15 cellular contexts compared by ENCODE assay signal in genomic region chr16:89198417-89199240, GRCh38. TPM values are rescaled to one million over a fixed set of nuclear protein-coding genes. Genes with fewer than 3 reads are reported as not detected.
"Had no signal": no experiment of that assay in that cellular context is flagged by ENCODE, and none has a peak within 500 bp of the region (broad histone marks: within the 10 kb centered on the region; RNA-seq: fewer than 3 reads in every experiment).

No MANE protein-coding gene starts in this region.

- DNase-seq: activated B cell treated with CpG ODN at 0.5 μM for 24 hours; activated CD4-positive, alpha-beta T cell treated with anti-CD3 and anti-CD28 coated beads, Interleukin-2, amount 10 ng/mL, durations not matched to agents 7 days and 5 days; activated CD8-positive, alpha-beta memory T cell treated with anti-CD3 and anti-CD28 coated beads for 24 hours; activated naive CD4-positive, alpha-beta T cell treated with anti-CD3 and anti-CD28 coated beads, Interleukin-2, amount 10 ng/mL, durations not matched to agents 7 days and 5 days; adrenal gland; effector CD4-positive, alpha-beta T cell; kidney glomerular epithelial cell; small intestine; T-helper 17 cell; thyroid gland; uterus had no signal

- ATAC-seq: heart left ventricle, T-helper 17 cell had no signal

RNA-seq across cellular contexts. Expression of gene SLC22A31, which starts 1.7 kb away (rescaled TPM):
- total RNA-seq: activated B cell treated with CpG ODN at 0.5 μM for 24 hours, frontal cortex, heart left ventricle, osteocyte, uterus had no signal

RNA-seq across cellular contexts. Expression of gene CDH15, which starts 27.1 kb away (rescaled TPM):
- total RNA-seq: activated B cell treated with CpG ODN at 0.5 μM for 24 hours; activated CD4-positive, alpha-beta T cell treated with anti-CD3 and anti-CD28 coated beads, Interleukin-2, amount 10 ng/mL, durations not matched to agents 7 days and 5 days; activated T-helper 2 cell treated with anti-CD3 and anti-CD28 coated beads, Interferon-gamma antibody, Interleukin-2, Interleukin-4, amounts not matched to agents 10 μg/mL and 5 μg/mL and 100 μg/mL, durations not matched to agents 14 hours and 24 hours and 36 hours; thyroid gland had no signal
